ENCODE assay signal across 1 cellular context in genomic region chr13:64075543-64076271, GRCh38.
TF ChIP-seq lines count a peak whose summit lies in the region.

No MANE protein-coding gene starts in this region.

TF ChIP-seq in HepG2, 621 proteins besides CTCF, POLR2A, EP300 and RAD21 (continued from another document and continues in another):
- TF ChIP-seq, protein P1, sequence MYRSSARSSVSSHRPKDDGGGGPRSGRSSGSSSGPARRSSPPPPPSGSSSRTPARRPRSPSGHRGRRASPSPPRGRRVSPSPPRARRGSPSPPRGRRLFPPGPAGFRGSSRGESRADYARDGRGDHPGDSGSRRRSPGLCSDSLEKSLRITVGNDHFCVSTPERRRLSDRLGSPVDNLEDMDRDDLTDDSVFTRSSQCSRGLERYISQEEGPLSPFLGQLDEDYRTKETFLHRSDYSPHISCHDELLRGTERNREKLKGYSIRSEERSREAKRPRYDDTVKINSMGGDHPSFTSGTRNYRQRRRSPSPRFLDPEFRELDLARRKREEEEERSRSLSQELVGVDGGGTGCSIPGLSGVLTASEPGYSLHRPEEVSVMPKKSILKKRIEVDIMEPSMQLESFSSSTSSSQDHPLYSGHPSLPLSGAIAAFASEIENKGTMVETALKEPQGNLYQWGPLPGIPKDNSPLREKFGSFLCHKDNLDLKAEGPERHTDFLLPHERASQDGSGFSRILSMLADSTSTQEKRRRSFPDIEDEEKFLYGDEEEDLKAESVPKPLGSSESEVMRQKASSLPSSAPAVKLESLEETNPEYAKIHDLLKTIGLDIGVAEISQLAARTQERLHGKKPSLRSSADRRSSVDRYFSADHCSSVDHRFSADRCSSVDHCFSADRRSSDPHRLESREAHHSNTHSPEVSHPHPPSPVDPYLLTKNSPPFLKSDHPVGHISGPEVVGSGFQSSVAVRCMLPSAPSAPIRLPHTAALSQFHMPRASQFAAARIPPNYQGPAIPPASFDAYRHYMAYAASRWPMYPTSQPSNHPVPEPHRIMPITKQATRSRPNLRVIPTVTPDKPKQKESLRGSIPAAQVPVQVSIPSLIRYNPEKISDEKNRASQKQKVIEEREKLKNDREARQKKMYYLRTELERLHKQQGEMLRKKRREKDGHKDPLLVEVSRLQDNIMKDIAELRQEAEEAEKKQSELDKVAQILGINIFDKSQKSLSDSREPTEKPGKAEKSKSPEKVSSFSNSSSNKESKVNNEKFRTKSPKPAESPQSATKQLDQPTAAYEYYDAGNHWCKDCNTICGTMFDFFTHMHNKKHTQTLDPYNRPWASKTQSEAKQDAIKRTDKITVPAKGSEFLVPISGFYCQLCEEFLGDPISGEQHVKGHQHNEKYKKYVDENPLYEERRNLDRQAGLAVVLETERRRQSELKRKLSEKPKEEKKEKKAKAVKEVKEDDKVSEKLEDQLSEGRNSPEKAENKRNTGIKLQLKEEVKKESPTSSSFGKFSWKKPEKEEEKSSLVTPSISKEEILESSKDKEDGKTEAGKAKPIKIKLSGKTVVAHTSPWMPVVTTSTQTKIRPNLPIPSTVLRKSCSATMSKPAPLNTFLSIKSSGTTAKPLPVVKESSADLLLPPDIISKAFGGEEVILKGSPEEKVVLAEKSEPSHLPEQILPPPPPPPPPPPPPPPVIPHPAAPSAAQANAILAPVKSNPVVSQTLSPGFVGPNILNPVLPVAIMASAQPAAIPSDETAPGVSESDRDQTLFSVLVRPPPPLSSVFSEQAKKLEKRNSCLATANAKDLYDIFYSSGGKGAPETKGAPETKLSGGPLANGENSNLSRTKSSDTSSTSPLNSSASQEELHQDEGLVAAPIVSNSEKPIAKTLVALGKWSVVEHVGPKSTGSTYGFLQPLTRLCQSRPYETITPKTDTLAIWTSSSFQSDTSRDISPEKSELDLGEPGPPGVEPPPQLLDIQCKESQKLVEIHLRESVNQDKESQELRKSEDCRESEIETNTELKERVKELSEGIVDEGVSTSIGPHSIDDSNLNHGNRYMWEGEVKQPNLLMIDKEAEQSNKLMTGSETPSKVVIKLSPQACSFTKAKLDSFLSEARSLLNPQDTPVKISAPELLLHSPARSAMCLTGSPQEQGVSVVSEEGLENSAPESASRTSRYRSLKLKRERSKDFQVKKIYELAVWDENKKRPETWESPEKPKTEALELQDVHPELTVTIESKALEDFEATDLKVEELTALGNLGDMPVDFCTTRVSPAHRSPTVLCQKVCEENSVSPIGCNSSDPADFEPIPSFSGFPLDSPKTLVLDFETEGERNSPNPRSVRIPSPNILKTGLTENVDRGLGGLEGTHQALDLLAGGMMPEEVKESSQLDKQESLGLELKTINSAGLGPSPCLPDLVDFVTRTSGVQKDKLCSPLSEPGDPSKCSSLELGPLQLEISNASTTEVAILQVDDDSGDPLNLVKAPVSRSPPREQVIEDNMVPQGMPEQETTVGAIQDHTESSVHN (CRISPR knock-in tag; IDR thresholded peaks at IDR 0.05): no peak
- TF ChIP-seq SRSF9 (IDR thresholded peaks at IDR 0.05; ENCODE audit: borderline replicate concordance, insufficient read depth, low read depth, low read length, poor library complexity, severe bottlenecking) (no peak), NR2F2 (IDR thresholded peaks at IDR 0.05; ENCODE audit: borderline replicate concordance, low read depth) (no peak; the same call in 1 of the 2 replicates), ATF2 (CRISPR knock-in tag; IDR thresholded peaks at IDR 0.05) (no peak), PREB (CRISPR knock-in tag; IDR thresholded peaks at IDR 0.05) (no peak), ZBTB3 (CRISPR knock-in tag; IDR thresholded peaks at IDR 0.05; ENCODE audit: borderline replicate concordance, low read depth) (peak; percentile 73; the same call in 1 of the 2 replicates), ZNF260 (CRISPR knock-in tag; IDR thresholded peaks at IDR 0.05; ENCODE audit: borderline replicate concordance, low read depth) (no peak), ZNF207 (IDR thresholded peaks at IDR 0.05; ENCODE audit: borderline replicate concordance) (no peak), ZBTB38 (CRISPR knock-in tag; IDR thresholded peaks at IDR 0.05) (peak; percentile 45; the same call in 1 of the 2 replicates), ZNF292 (CRISPR knock-in tag; IDR thresholded peaks at IDR 0.05; ENCODE audit: borderline replicate concordance, low read depth) (peak; percentile 93), ETV6 (CRISPR knock-in tag; conservative IDR thresholded peaks at IDR 0.05) (peak; percentile 66; the same call in 1 of the 2 replicates), ETV5 (CRISPR knock-in tag; IDR thresholded peaks at IDR 0.05; ENCODE audit: borderline replicate concordance) (peak; percentile 37; the same call in 1 of the 2 replicates), ZFP36L1 (CRISPR knock-in tag; IDR thresholded peaks at IDR 0.05) (no peak), RNF2 (conservative IDR thresholded peaks at IDR 0.05; ENCODE audit: low read depth) (no peak), CREM (IDR thresholded peaks at IDR 0.05) (peak; percentile 98), CREM (CRISPR knock-in tag; IDR thresholded peaks at IDR 0.05) (peak; percentile 78), HNF1B (CRISPR knock-in tag; IDR thresholded peaks at IDR 0.05) (0 out of 2 replicates have a peak, but pooled peaks have one; percentile 40), CHCHD3 (CRISPR knock-in tag; IDR thresholded peaks at IDR 0.05) (no peak), ELF4 (CRISPR knock-in tag; IDR thresholded peaks at IDR 0.05; ENCODE audit: borderline replicate concordance) (no peak), HINFP (CRISPR knock-in tag; IDR thresholded peaks at IDR 0.05; ENCODE audit: low read depth) (no peak), DMAP1 (CRISPR knock-in tag; IDR thresholded peaks at IDR 0.05) (peak; percentile 84; the same call in 1 of the 2 replicates), ZBTB26 (CRISPR knock-in tag; IDR thresholded peaks at IDR 0.05; ENCODE audit: borderline replicate concordance) (peak; percentile 72), ZNF580 (CRISPR knock-in tag; IDR thresholded peaks at IDR 0.05; ENCODE audit: borderline replicate concordance, low read depth) (no peak), KLF6 (CRISPR knock-in tag; IDR thresholded peaks at IDR 0.05) (0 out of 2 replicates have a peak, but pooled peaks have one; percentile 41), ZNF280B (CRISPR knock-in tag; IDR thresholded peaks at IDR 0.05; ENCODE audit: borderline replicate concordance) (no peak; the same call in 1 of the 2 replicates), KLF15 (CRISPR knock-in tag; IDR thresholded peaks at IDR 0.05; ENCODE audit: borderline replicate concordance) (no peak), ARID2 (CRISPR knock-in tag; IDR thresholded peaks at IDR 0.05; ENCODE audit: borderline replicate concordance) (0 out of 2 replicates have a peak, but pooled peaks have one; percentile 77), FOXJ3 (CRISPR knock-in tag; IDR thresholded peaks at IDR 0.05; ENCODE audit: borderline replicate concordance) (no peak), ZSCAN21 (CRISPR knock-in tag; IDR thresholded peaks at IDR 0.05; ENCODE audit: borderline replicate concordance) (no peak), NFIC (IDR thresholded peaks at IDR 0.05; ENCODE audit: low read length) (no peak), PPARG (CRISPR knock-in tag; conservative IDR thresholded peaks at IDR 0.05) (no peak), YEATS2 (CRISPR knock-in tag; IDR thresholded peaks at IDR 0.05; ENCODE audit: borderline replicate concordance) (peak; percentile 81; the same call in 1 of the 2 replicates), HOXA7 (CRISPR knock-in tag; IDR thresholded peaks at IDR 0.05) (no peak), KLF9 (CRISPR knock-in tag; IDR thresholded peaks at IDR 0.05; ENCODE audit: low read depth) (no peak), ZNF30 (CRISPR knock-in tag; IDR thresholded peaks at IDR 0.05) (no peak)
- TF ChIP-seq, protein P2, sequence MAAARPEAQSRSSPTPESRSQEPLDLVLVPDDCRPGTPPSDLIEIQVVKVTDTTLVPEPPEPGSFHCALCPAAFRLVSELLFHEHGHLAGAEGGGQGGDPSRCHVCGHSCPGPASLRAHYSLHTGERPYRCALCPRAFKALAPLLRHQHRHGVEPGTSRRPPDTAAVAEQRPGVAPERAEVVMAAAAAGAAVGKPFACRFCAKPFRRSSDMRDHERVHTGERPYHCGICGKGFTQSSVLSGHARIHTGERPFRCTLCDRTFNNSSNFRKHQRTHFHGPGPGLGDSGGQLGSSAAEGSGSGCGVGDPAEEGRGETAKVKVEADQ (CRISPR knock-in tag; IDR thresholded peaks at IDR 0.05; ENCODE audit: borderline replicate concordance): no peak
- TF ChIP-seq, protein P3, sequence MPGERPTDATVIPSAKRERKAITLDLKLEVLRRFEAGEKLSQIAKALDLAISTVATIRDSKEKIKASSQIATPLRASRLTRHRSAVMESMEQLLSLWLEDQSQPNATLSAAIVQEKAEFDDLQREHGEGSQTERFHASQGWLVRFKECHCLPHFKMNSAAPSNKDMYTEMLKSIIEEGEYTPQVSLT (CRISPR knock-in tag; IDR thresholded peaks at IDR 0.05; ENCODE audit: borderline replicate concordance, low read depth): no peak
